8 cellular contexts compared by ENCODE assay signal in the genomic region with DNA sequence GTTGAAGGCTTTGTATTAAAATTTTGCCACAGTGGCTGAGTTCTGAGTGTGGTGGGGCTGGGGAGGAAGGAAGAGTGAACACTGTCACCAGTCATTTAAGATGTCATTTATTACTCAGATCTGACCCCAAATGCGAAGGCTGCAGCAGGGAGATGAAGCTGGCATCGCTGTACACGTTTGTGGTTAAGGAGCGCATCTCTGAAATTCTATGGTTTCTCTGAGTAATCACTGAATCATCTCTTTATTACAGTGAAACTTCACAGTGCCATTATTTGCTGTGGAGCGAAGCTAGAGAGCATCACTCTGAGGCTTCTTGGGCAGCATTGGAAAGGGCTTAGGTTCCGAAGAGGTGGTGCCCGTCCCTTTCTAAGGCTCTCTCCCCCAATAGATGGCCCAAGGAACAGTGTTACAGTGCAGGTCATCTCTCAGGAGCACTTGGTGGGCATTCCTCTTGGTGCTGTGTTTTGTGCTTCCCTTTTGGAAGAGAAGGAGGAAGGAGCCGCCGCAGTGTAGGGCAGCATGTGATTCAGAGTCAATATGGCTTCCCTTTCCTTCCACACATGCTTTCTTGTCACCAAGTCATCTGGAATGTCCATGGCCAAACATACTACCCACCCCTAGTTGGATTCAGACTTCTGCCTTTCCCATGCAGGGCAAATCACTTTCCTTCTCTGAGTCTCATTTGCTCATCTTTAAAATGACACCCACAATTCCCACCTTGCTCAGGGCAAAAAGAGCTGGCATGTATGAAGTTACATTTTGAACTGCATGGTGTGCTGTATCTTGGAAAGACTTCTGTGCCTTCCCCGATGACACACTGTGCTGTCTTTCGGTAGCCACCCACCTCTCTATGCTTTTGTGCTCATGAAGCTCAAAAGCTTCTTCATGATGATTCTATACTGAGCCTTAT. TPM values are rescaled to one million over a fixed set of nuclear protein-coding genes. Genes with fewer than 3 reads are reported as not detected.
DNase-seq lines count a peak whose midpoint lies in the region; ATAC-seq and TF ChIP-seq lines count a peak whose summit lies in the region.

No MANE protein-coding gene starts in this region.

- intact Hi-C loops in OCI-LY7 (cut with micrococcal nuclease; ENCODE audit: unreplicated experiment) = no loop called here
- intact Hi-C loops in cardiac septum (cut with DNase I) = no loop called here

- H3K27me3 Mint-ChIP-seq in activated CD4-positive, alpha-beta T cell treated with anti-CD3 and anti-CD28 coated beads, Interleukin-2, amount 10 ng/mL, durations not matched to agents 7 days and 5 days = no peaks in the 10 kb centered on the region
- H3K27me3 Mint-ChIP-seq in effector memory CD8-positive, alpha-beta T cell = no peaks in the 10 kb centered on the region

- POLR2A ChIA-PET in activated CD4-positive, alpha-beta T cell treated with anti-CD3 and anti-CD28 coated beads, Interleukin-2, amount 10 ng/mL, durations not matched to agents 7 days and 5 days (lab: Charles Lee) = interaction anchor here (0.8 to 2.0 kb wide), 3 partner anchors 28 to 238 kb away, joined by 3 to 7 read pairs (median 6); a partner anchor contains a TSS
- POLR2A ChIA-PET in OCI-LY7 (lab: Charles Lee) = interaction anchor here (0.5 kb wide), 1 partner anchor 191 kb away, joined by 3 read pairs; no protein-coding TSS in a partner anchor

- peak overlapping the region; percentile 93 for H3K27ac Mint-ChIP-seq in activated CD4-positive, alpha-beta T cell treated with anti-CD3 and anti-CD28 coated beads, Interleukin-2, amount 10 ng/mL, durations not matched to agents 7 days and 5 days
- peak overlapping the region; percentile 91 to 92 for H3K27ac Mint-ChIP-seq in effector memory CD8-positive, alpha-beta T cell

- BruUV-seq in OCI-LY7 (replicated peaks; lab: Mats Ljungman, UMichigan) = no TSS peak

- ATAC-seq in GM18907 (IDR thresholded peaks at IDR 0.05; ENCODE audit: unreplicated experiment) (peak; percentile 87), HG03442 (IDR thresholded peaks at IDR 0.05; ENCODE audit: unreplicated experiment) (peak; percentile 84)
- ATAC-seq in effector memory CD8-positive, alpha-beta T cell (replicated peaks) = peak; percentile 96

- H3K9me3 Mint-ChIP-seq in activated CD4-positive, alpha-beta T cell treated with anti-CD3 and anti-CD28 coated beads, Interleukin-2, amount 10 ng/mL, durations not matched to agents 7 days and 5 days = peaks cover 17% of the 10 kb centered on the region
- H3K9me3 Mint-ChIP-seq in effector memory CD8-positive, alpha-beta T cell = no peaks in the 10 kb centered on the region

- no peak overlapping the region for H2AFZ ChIP-seq in OCI-LY7 (ENCODE audit: low read length)

- CTCF ChIA-PET in activated CD4-positive, alpha-beta T cell treated with anti-CD3 and anti-CD28 coated beads, Interleukin-2, amount 10 ng/mL, durations not matched to agents 7 days and 5 days (lab: Charles Lee) = interaction anchor here (0.6 to 5.6 kb wide), 14 partner anchors 10 to 324 kb away, joined by 3 to 29 read pairs (median 4); a partner anchor contains a TSS
- CTCF ChIA-PET in OCI-LY7 (lab: Charles Lee; ENCODE audit: unreplicated experiment) = no interaction called here

- no peaks in the 10 kb centered on the region for H3K9me3 ChIP-seq in OCI-LY7 (ENCODE audit: low read length)

- H3K36me3 Mint-ChIP-seq in activated CD4-positive, alpha-beta T cell treated with anti-CD3 and anti-CD28 coated beads, Interleukin-2, amount 10 ng/mL, durations not matched to agents 7 days and 5 days (ENCODE audit: low read depth) = peaks cover 44% of the 10 kb centered on the region
- H3K36me3 Mint-ChIP-seq in effector memory CD8-positive, alpha-beta T cell (ENCODE audit: insufficient read depth) = peaks cover 6% of the 10 kb centered on the region

- no peaks in the 10 kb centered on the region for H3K4me1 ChIP-seq in OCI-LY7 (ENCODE audit: insufficient read depth, low read length, poor library complexity, severe bottlenecking)

- H3K36me3 ChIP-seq in OCI-LY7 (ENCODE audit: insufficient read depth, low read length) = no peaks in the 10 kb centered on the region

- H3K79me2 ChIP-seq in OCI-LY7 (ENCODE audit: insufficient read depth, low read depth, low read length) = no peaks in the 10 kb centered on the region

- H3K9me2 ChIP-seq in OCI-LY7 (ENCODE audit: insufficient read depth, low read length) = no peaks in the 10 kb centered on the region

- no peak overlapping the region for H3K4me2 ChIP-seq in OCI-LY7 (ENCODE audit: low read length)

- no peak overlapping the region for H3K27ac ChIP-seq in OCI-LY7 (ENCODE audit: low read depth, low read length, poor library complexity, severe bottlenecking)

- no peaks in the 10 kb centered on the region for H4K20me1 ChIP-seq in OCI-LY7 (ENCODE audit: insufficient read depth, low read length)

- H3K4me1 Mint-ChIP-seq in activated CD4-positive, alpha-beta T cell treated with anti-CD3 and anti-CD28 coated beads, Interleukin-2, amount 10 ng/mL, durations not matched to agents 7 days and 5 days = peaks cover 90% of the 10 kb centered on the region
- peaks cover 21 to 31% of the 10 kb centered on the region in 2 donors for H3K4me1 Mint-ChIP-seq in effector memory CD8-positive, alpha-beta T cell (ENCODE audit: low read depth in 2 of 2)

- H3K4me3 Mint-ChIP-seq in activated CD4-positive, alpha-beta T cell treated with anti-CD3 and anti-CD28 coated beads, Interleukin-2, amount 10 ng/mL, durations not matched to agents 7 days and 5 days = peak overlapping the region; percentile 44
- H3K4me3 Mint-ChIP-seq in effector memory CD8-positive, alpha-beta T cell = peak overlapping the region; percentile 68 to 73

- no peak overlapping the region for H3K4me3 ChIP-seq in OCI-LY7 (ENCODE audit: low read depth, low read length, poor library complexity, severe bottlenecking)

- no peak for TF ChIP-seq CTCF in OCI-LY7 (conservative IDR thresholded peaks at IDR 0.05; ENCODE audit: low read length)

- peak; percentile 83 for DNase-seq in activated CD4-positive, alpha-beta T cell treated with anti-CD3 and anti-CD28 coated beads, Interleukin-2, amount 10 ng/mL, durations not matched to agents 7 days and 5 days
- peak; percentile 46 to 51 (median 50) for DNase-seq in effector memory CD8-positive, alpha-beta T cell
- peak; percentile 50 to 73 (median 64) for DNase-seq in stimulated activated CD4-positive, alpha-beta T cell treated with anti-CD3 and anti-CD28 coated beads, TNF-alpha, amount 100 ng/mL, for 24 hours (ENCODE audit: low read depth in 3 of 3)
- no peak for DNase-seq in OCI-LY7 (ENCODE audit: low spot score)
- no peak for DNase-seq in D341Med (ENCODE audit: low spot score)
- no peak for DNase-seq in cardiac septum (ENCODE audit: low spot score)

RNA-seq across cellular contexts. Expression of a gene that starts 9.3 kb away (rescaled TPM):
- under 1 TPM; 0.83 to 0.97 TPM for total RNA-seq in activated CD4-positive, alpha-beta T cell treated with anti-CD3 and anti-CD28 coated beads, Interleukin-2, amount 10 ng/mL, durations not matched to agents 7 days and 5 days
- total RNA-seq in OCI-LY7 (2014; rRNA removed; shearing (Covaris generic)) = not detected in 2 replicates
- total RNA-seq in OCI-LY7 (2022) (not detected in 2 replicates), cardiac septum (not detected)

RNA-seq across cellular contexts. Expression of a gene that starts 33.7 kb away (rescaled TPM):
- not detected for total RNA-seq in activated CD4-positive, alpha-beta T cell treated with anti-CD3 and anti-CD28 coated beads, Interleukin-2, amount 10 ng/mL, durations not matched to agents 7 days and 5 days
- not detected in 2 replicates for total RNA-seq in OCI-LY7 (2014; rRNA removed; shearing (Covaris generic))
- total RNA-seq in OCI-LY7 (2022) (not detected in 2 replicates), cardiac septum (not detected)

Comparison
In these comparisons a context has a peak if more than half of its experiments do, and no peak if none do; other contexts are left out.
1. DNase-seq: peak in activated CD4-positive, alpha-beta T cell treated with anti-CD3 and anti-CD28 coated beads, Interleukin-2, amount 10 ng/mL, durations not matched to agents 7 days and 5 days (single experiment), effector memory CD8-positive, alpha-beta T cell (3 of 3) and stimulated activated CD4-positive, alpha-beta T cell treated with anti-CD3 and anti-CD28 coated beads, TNF-alpha, amount 100 ng/mL, for 24 hours (3 of 3); none in OCI-LY7 (single experiment), D341Med (single experiment) and cardiac septum (single experiment).
2. Peak in every context shown above with its lines, with median percentiles within 50 percentile points of each other: ATAC-seq.